Comparison of ENCODE assay signal across 8 cellular contexts in the genomic region with DNA sequence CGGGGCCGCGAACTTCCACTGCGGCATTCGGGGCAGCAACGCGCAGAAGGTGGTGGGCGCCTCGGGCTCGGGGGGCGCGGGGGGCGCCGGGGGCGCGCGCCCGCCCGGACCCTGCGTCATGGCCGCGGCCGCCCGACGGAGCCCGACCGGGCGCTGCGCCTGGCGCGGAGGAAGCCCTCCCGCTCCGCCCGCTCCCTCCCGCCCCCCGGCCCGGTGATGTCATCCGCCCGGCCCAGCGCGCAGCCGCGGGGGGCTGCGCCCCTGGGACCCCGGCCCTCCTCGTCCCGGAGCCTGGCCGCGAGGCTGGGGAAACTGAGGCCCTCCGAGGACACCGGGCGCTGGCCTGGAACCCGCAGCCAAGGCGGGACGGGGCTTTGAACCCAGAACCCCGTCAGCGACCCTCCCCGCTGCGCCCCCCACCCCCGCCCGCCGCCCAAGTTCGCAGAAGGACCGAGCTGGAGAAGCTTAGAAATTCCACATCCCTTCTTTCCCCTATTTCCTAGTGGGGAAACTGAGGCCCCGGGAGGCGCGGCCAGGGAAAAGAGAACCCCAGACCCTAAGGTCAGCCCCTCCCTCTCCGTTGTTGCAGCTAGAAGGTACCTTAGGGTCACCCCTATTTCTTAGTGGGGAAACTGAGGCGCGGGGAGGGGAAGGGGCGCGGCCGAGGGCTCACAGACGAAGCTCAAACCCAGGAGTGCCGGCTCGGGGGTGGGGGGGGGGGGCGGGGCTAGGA. TPM values are rescaled to one million over a fixed set of nuclear protein-coding genes. Genes with fewer than 3 reads are reported as not detected.
DNase-seq lines count a peak whose midpoint lies in the region; ATAC-seq and TF ChIP-seq lines count a peak whose summit lies in the region.

A gene with protein sequence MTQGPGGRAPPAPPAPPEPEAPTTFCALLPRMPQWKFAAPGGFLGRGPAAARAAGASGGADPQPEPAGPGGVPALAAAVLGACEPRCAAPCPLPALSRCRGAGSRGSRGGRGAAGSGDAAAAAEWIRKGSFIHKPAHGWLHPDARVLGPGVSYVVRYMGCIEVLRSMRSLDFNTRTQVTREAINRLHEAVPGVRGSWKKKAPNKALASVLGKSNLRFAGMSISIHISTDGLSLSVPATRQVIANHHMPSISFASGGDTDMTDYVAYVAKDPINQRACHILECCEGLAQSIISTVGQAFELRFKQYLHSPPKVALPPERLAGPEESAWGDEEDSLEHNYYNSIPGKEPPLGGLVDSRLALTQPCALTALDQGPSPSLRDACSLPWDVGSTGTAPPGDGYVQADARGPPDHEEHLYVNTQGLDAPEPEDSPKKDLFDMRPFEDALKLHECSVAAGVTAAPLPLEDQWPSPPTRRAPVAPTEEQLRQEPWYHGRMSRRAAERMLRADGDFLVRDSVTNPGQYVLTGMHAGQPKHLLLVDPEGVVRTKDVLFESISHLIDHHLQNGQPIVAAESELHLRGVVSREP (minus strand): TSS at position 157 of the 733 bp plus-strand sequence. CDS start 37 bp downstream, at position 120.

- 4% methylated on average over 5 of the region's 77 CpGs for WGBS in mammary epithelial cell (ENCODE audit: low coverage, missing lambda C conversion rate)
- 0% methylated on average over 3 of the region's 77 CpGs for WGBS in right lobe of liver (ENCODE audit: insufficient coverage, low coverage, low lambda C conversion rate, missing lambda C conversion rate)
- 6% methylated on average over 77 of the region's 77 CpGs for WGBS in thymus

- no peak within 1 kb of the TSS for H3K27ac Mint-ChIP-seq in T-helper 2 cell treated with Interferon-gamma antibody and Interleukin-4, amounts not matched to agents 5 μg/mL and 100 μg/mL, for 36 hours

- H3K36me3 ChIP-seq in mammary epithelial cell (ENCODE audit: insufficient read depth, low read length) (no peaks in the 10 kb centered on the region), right lobe of liver (no peaks in the 10 kb centered on the region), thymus (ENCODE audit: control insufficient read depth, insufficient read depth) (no peaks in the 10 kb centered on the region)

- TF ChIP-seq CTCF in mammary epithelial cell (conservative IDR thresholded peaks at IDR 0.05 in 1 of 2, IDR thresholded peaks at IDR 0.05 in 1 of 2; ENCODE audit: extremely low read depth in 1 of 2, insufficient read depth in 1 of 2, low read depth in 1 of 2, low read length in 2 of 2) (no peak), right lobe of liver (IDR thresholded peaks at IDR 0.05) (no peak)

- ATAC-seq in right lobe of liver (peak; percentile 43 to 55 (median 50)), GM18868 (IDR thresholded peaks at IDR 0.05; ENCODE audit: unreplicated experiment) (no peak)

- dilution Hi-C loops in mammary epithelial cell (cut with HindIII; ENCODE audit: low sequenced_read_pairs): loop anchor here (5.0 kb wide), 1 partner anchor 119 kb away; the partner anchor contains the start of gene MIER2

- DNase-seq in T-helper 2 cell treated with Interferon-gamma antibody and Interleukin-4, amounts not matched to agents 5 μg/mL and 100 μg/mL, for 36 hours (ENCODE audit: low spot score): no peak
- DNase-seq in T-helper 2 cell: no peak
- DNase-seq in mammary epithelial cell: no peak
- peak in 1 of 3 donors; percentile 72 for DNase-seq in right lobe of liver
- DNase-seq in HT-29 (ENCODE audit: low spot score): no peak
- DNase-seq in cortex of kidney (lab: John Stamatoyannopoulos, UW): no peak

- intact Hi-C loops in mammary epithelial cell (cut with micrococcal nuclease): no loop called here
- intact Hi-C loops in right lobe of liver (cut with DNase I): no loop called here

- H2AFZ ChIP-seq in mammary epithelial cell (ENCODE audit: low read depth, low read length): peak within 1 kb of the TSS; percentile 70

- peak within 1 kb of the TSS; percentile 43 for H3K4me3 Mint-ChIP-seq in T-helper 2 cell treated with Interferon-gamma antibody and Interleukin-4, amounts not matched to agents 5 μg/mL and 100 μg/mL, for 36 hours

- no peaks in the 10 kb centered on the region for H3K9me3 Mint-ChIP-seq in T-helper 2 cell treated with Interferon-gamma antibody and Interleukin-4, amounts not matched to agents 5 μg/mL and 100 μg/mL, for 36 hours

- H3K9me3 ChIP-seq in mammary epithelial cell (replicated peaks; ENCODE audit: insufficient read depth, low read length) (no peaks in the 10 kb centered on the region), right lobe of liver (no peaks in the 10 kb centered on the region), thymus (ENCODE audit: control insufficient read depth) (peaks cover 6% of the 10 kb centered on the region)

- H3K27me3 ChIP-seq in mammary epithelial cell (ENCODE audit: insufficient read depth, low read length): peaks cover 4% of the 10 kb centered on the region
- H3K27me3 ChIP-seq in right lobe of liver: no peaks in the 10 kb centered on the region
- peaks cover 39% of the 10 kb centered on the region for H3K27me3 ChIP-seq in thymus (ENCODE audit: control insufficient read depth, insufficient read depth)

- CTCF ChIA-PET in mammary epithelial cell (lab: Charles Lee; ENCODE audit: low non-redundant PET): interaction anchor here (0.6 kb wide), 1 partner anchor 19 kb away, joined by 3 read pairs; no protein-coding TSS in a partner anchor

- peak; percentile 70 for TF ChIP-seq POLR2A in right lobe of liver (IDR thresholded peaks at IDR 0.05)

- no peaks in the 10 kb centered on the region for H3K4me1 Mint-ChIP-seq in T-helper 2 cell treated with Interferon-gamma antibody and Interleukin-4, amounts not matched to agents 5 μg/mL and 100 μg/mL, for 36 hours (ENCODE audit: low read depth)

- peaks cover 19% of the 10 kb centered on the region for H3K27me3 Mint-ChIP-seq in T-helper 2 cell treated with Interferon-gamma antibody and Interleukin-4, amounts not matched to agents 5 μg/mL and 100 μg/mL, for 36 hours (ENCODE audit: low read depth)

- no peaks in the 10 kb centered on the region for H3K36me3 Mint-ChIP-seq in T-helper 2 cell treated with Interferon-gamma antibody and Interleukin-4, amounts not matched to agents 5 μg/mL and 100 μg/mL, for 36 hours (ENCODE audit: low read depth)

- BruUV-seq in mammary epithelial cell (replicated peaks; lab: Mats Ljungman, UMichigan): no TSS peak

- no peaks in the 10 kb centered on the region for H3K79me2 ChIP-seq in mammary epithelial cell (ENCODE audit: insufficient read depth, low read length)

- H3K9ac ChIP-seq in mammary epithelial cell (ENCODE audit: insufficient read depth, low read length): no peak within 1 kb of the TSS

- H4K20me1 ChIP-seq in mammary epithelial cell (ENCODE audit: insufficient read depth, low read length): no peaks in the 10 kb centered on the region

- no peak within 1 kb of the TSS for H3K27ac ChIP-seq in mammary epithelial cell (ENCODE audit: insufficient read depth, low read depth, low read length)
- H3K27ac ChIP-seq in right lobe of liver: peak within 1 kb of the TSS; percentile 85 to 89 (median 86)
- H3K27ac ChIP-seq in thymus (ENCODE audit: low read depth): no peak within 1 kb of the TSS

- H3K4me2 ChIP-seq in mammary epithelial cell (ENCODE audit: insufficient read depth, low read depth, low read length): peak within 1 kb of the TSS; percentile 79

- H3K4me3 ChIP-seq in mammary epithelial cell (replicated peaks in 1 of 3; ENCODE audit: insufficient read depth in 1 of 3, low read depth in 2 of 3, low read length in 3 of 3) (peak within 1 kb of the TSS; percentile 39 to 67 (median 57)), right lobe of liver (peak within 1 kb of the TSS; percentile 62 to 87 (median 82)), thymus (ENCODE audit: low read length) (peak within 1 kb of the TSS; percentile 35)

- in situ Hi-C loops in mammary epithelial cell (cut with MboI; ENCODE audit: low sequenced_read_pairs in 2 of 2): no loop called here

- H3K4me1 ChIP-seq in mammary epithelial cell (ENCODE audit: insufficient read depth, low read length) (peaks cover 6% of the 10 kb centered on the region), right lobe of liver (peaks cover 0 to 9% (median 0%) of the 10 kb centered on the region in 4 donors), thymus (ENCODE audit: control insufficient read depth, insufficient read depth, low read length) (no peaks in the 10 kb centered on the region)

RNA-seq across cellular contexts. Expression of the gene that starts here (rescaled TPM):
- 1 to 10 TPM in 1 of 2 donors, under 1 TPM in 1; 0.68 to 1.3 TPM for total RNA-seq in mammary epithelial cell
- polyA plus RNA-seq in mammary epithelial cell: 0.10 TPM
- polyA minus RNA-seq in mammary epithelial cell: not detected
- 10 to 100 TPM; 48.4 to 69.9 (median 59.1) TPM for total RNA-seq in right lobe of liver
- polyA plus RNA-seq in thymus: 5.2 TPM
- total RNA-seq in HT-29 (2014; rRNA removed; shearing (Covaris generic)): 0.29 TPM in 1 of 2 replicates, not detected in the other

Comparison
In these comparisons a context has a peak if more than half of its experiments do, and no peak if none do; other contexts are left out.
1. RNA of the gene that starts here (total RNA-seq): 48.4 to 69.9 TPM in right lobe of liver; 0.68 to 1.3 TPM in mammary epithelial cell and 0.29 TPM in HT-29; every median in the first group is over 10 times any median in the second.
2. H3K27ac ChIP-seq: peak in right lobe of liver (3 of 3); none in mammary epithelial cell (single experiment) and thymus (single experiment).
3. Peak in every context shown above with its lines, with median percentiles within 50 percentile points of each other: H3K4me3 ChIP-seq.